In genomic region chr10:7525314-7526016, GRCh38 we compare ENCODE assay signal across 8 cellular contexts.
DNase-seq lines count a peak whose midpoint lies in the region; ATAC-seq and TF ChIP-seq lines count a peak whose summit lies in the region.

No MANE protein-coding gene starts in this region.

- TF ChIP-seq CTCF in BE2C (IDR thresholded peaks at IDR 0.05; ENCODE audit: low read depth, low read length) (peak; percentile 79), epithelial cell of esophagus (IDR thresholded peaks at IDR 0.05; ENCODE audit: insufficient read depth, low read depth, low read length, missing control alignments) (peak; percentile 71), thoracic aorta (IDR thresholded peaks at IDR 0.05) (peak; percentile 69)

- H3K4me1 ChIP-seq in BE2C (no peaks in the 10 kb centered on the region), thoracic aorta (ENCODE audit: control insufficient read depth in 1 of 2, low read depth in 2 of 2) (no peaks in the 10 kb centered on the region)

- H3K36me3 ChIP-seq in BE2C (no peaks in the 10 kb centered on the region), thoracic aorta (no peaks in the 10 kb centered on the region)

- no peak overlapping the region for H3K27ac Mint-ChIP-seq in naive B cell

- H3K27me3 ChIP-seq in BE2C (peaks cover 16% of the 10 kb centered on the region; the same call in 1 of the 2 replicates), thoracic aorta (replicated peaks; ENCODE audit: insufficient read depth) (no peaks in the 10 kb centered on the region)

- peaks cover 10 to 19% (median 18%) of the 10 kb centered on the region in 3 donors for H3K4me1 Mint-ChIP-seq in naive B cell

- peaks cover 0 to 13% (median 8%) of the 10 kb centered on the region in 3 donors for H3K27me3 Mint-ChIP-seq in naive B cell

- no peaks in the 10 kb centered on the region for H3K9me3 Mint-ChIP-seq in naive B cell

- H3K9me3 ChIP-seq in BE2C (no peaks in the 10 kb centered on the region), thoracic aorta (no peaks in the 10 kb centered on the region)

- no peak overlapping the region for H3K27ac ChIP-seq in thoracic aorta

- H3K4me3 Mint-ChIP-seq in naive B cell = no peak overlapping the region

- DNase-seq in BE2C (peak; percentile 64), NCI-H345 treated with DMSO at 0.1 percent for 48 hours (lab: John Stamatoyannopoulos, UW; ENCODE audit: unreplicated experiment) (peak; percentile 12), epithelial cell of esophagus (ENCODE audit: low read depth) (peak; percentile 59), naive B cell (peak; percentile 46), thoracic aorta (ENCODE audit: low spot score) (no peak)
- DNase-seq in activated CD4-positive, alpha-beta T cell treated with anti-CD3 and anti-CD28 coated beads, Interleukin-2, amount 50 U/mL, for 1 hour = peak; percentile 56

- H3K36me3 Mint-ChIP-seq in naive B cell = no peaks in the 10 kb centered on the region

- ATAC-seq in GM18517 (IDR thresholded peaks at IDR 0.05; ENCODE audit: unreplicated experiment) (peak; percentile 85), HG03066 (IDR thresholded peaks at IDR 0.05; ENCODE audit: low read depth, unreplicated experiment) (peak; percentile 82), naive B cell (ENCODE audit: low read depth in 2 of 2) (peak; percentile 73 to 83), thoracic aorta (ENCODE audit: insufficient number of reproducible peaks, low FRiP score, low read depth) (peak; percentile 79)

- H3K4me3 ChIP-seq in BE2C (ENCODE audit: low read depth, low read length) (peak overlapping the region; percentile 44), epithelial cell of esophagus (ENCODE audit: low read length) (no peak overlapping the region), thoracic aorta (no peak overlapping the region)
